Comparison of ENCODE assay signal across 23 cellular contexts in genomic region chr1:93899543-93900207, GRCh38.
"Had no signal": no experiment of that assay in that cellular context is flagged by ENCODE, and none has a peak within 500 bp of the region (broad histone marks: within the 10 kb centered on the region; RNA-seq: fewer than 3 reads in every experiment).

No MANE protein-coding gene starts in this region.

- H3K27me3 Mint-ChIP-seq: activated CD8-positive, alpha-beta T cell treated with anti-CD3 and anti-CD28 coated beads for 36 hours; activated naive CD8-positive, alpha-beta T cell treated with anti-CD3 and anti-CD28 coated beads, Interleukin-2, amount 10 ng/mL, durations not matched to agents 7 days and 5 days had no signal

- DNase-seq: activated CD4-positive, alpha-beta T cell treated with anti-CD3 and anti-CD28 coated beads for 4 hours; activated CD8-positive, alpha-beta memory T cell treated with anti-CD3 and anti-CD28 coated beads, Interleukin-2, amount 50 U/mL, for 4 hours; activated CD8-positive, alpha-beta T cell treated with anti-CD3 and anti-CD28 coated beads for 36 hours; activated naive CD4-positive, alpha-beta T cell treated with anti-CD3 and anti-CD28 coated beads, Interleukin-2, amount 50 U/mL, for 16 hours; activated naive CD8-positive, alpha-beta T cell treated with anti-CD3 and anti-CD28 coated beads, Interleukin-2, amount 10 ng/mL, durations not matched to agents 7 days and 5 days; activated T-cell treated with anti-CD3 and anti-CD28 coated beads, Interleukin-2, amount 50 U/mL, for 72 hours; adrenal gland; anterior cingulate cortex; MG63; MV-4-11; NCI-H1092 treated with DMSO at 0.1 percent for 48 hours; NCI-H1417 treated with DMSO at 0.1 percent for 48 hours; NCI-H1694; NCI-H2029; NCI-H2107; NCI-H446; NCI-H524; SHP77 treated with DMSO at 0.1 percent for 48 hours; T1000 had no signal

- H3K27ac Mint-ChIP-seq: activated CD8-positive, alpha-beta T cell treated with anti-CD3 and anti-CD28 coated beads for 36 hours; activated naive CD8-positive, alpha-beta T cell treated with anti-CD3 and anti-CD28 coated beads, Interleukin-2, amount 10 ng/mL, durations not matched to agents 7 days and 5 days; activated T-cell treated with anti-CD3 and anti-CD28 coated beads, Interleukin-2, amount 50 U/mL, for 72 hours; T-helper 1 cell treated with Interleukin-12 subunit alpha and Interleukin-12 subunit beta and Interleukin-4 antibody, amounts not matched to agents 30 μg/mL and 1 μg/mL, for 36 hours had no signal

- H3K4me3 Mint-ChIP-seq: activated CD8-positive, alpha-beta T cell treated with anti-CD3 and anti-CD28 coated beads for 36 hours; activated naive CD8-positive, alpha-beta T cell treated with anti-CD3 and anti-CD28 coated beads, Interleukin-2, amount 10 ng/mL, durations not matched to agents 7 days and 5 days; activated T-cell treated with anti-CD3 and anti-CD28 coated beads, Interleukin-2, amount 50 U/mL, for 72 hours; T-helper 1 cell treated with Interleukin-12 subunit alpha and Interleukin-12 subunit beta and Interleukin-4 antibody, amounts not matched to agents 30 μg/mL and 1 μg/mL, for 36 hours had no signal

- ATAC-seq: activated CD8-positive, alpha-beta T cell treated with anti-CD3 and anti-CD28 coated beads for 36 hours; activated T-cell treated with anti-CD3 and anti-CD28 coated beads, Interleukin-2, amount 50 U/mL, for 72 hours had no signal

- H3K4me2 ChIP-seq: KMS-11 had no signal

- H3K27me3 ChIP-seq: adrenal gland, MG63 had no signal

- FAIRE-seq: TTC549 had no signal

- H3K27ac ChIP-seq: adrenal gland, KMS-11, VCaP had no signal

- H3K9me3 Mint-ChIP-seq: activated CD8-positive, alpha-beta T cell treated with anti-CD3 and anti-CD28 coated beads for 36 hours; activated naive CD8-positive, alpha-beta T cell treated with anti-CD3 and anti-CD28 coated beads, Interleukin-2, amount 10 ng/mL, durations not matched to agents 7 days and 5 days; activated T-cell treated with anti-CD3 and anti-CD28 coated beads, Interleukin-2, amount 50 U/mL, for 72 hours; T-helper 1 cell treated with Interleukin-12 subunit alpha and Interleukin-12 subunit beta and Interleukin-4 antibody, amounts not matched to agents 30 μg/mL and 1 μg/mL, for 36 hours had no signal

- H3K9me3 ChIP-seq: adrenal gland, MG63 had no signal

- H3K4me3 ChIP-seq: adrenal gland, MG63 had no signal
